In genomic region chr5:43120720-43121564, GRCh38 we compare ENCODE assay signal across 1 cellular context.
A peak's percentile ranks its signal among the peaks of the same experiment; 100 is the strongest.
TF ChIP-seq lines count a peak whose summit lies in the region.

Gene ZNF131 (plus strand): TSS chr5:43120914. CDS start chr5:43122054, 1,140 bp downstream.

TF ChIP-seq in K562, 482 proteins besides CTCF, POLR2A, EP300 and RAD21 (continued from another document and continues in another):
- TF ChIP-seq XRCC4 (IDR thresholded peaks at IDR 0.05; ENCODE audit: extremely low read depth, insufficient read depth, insufficient read length) (no peak), SRSF9 (IDR thresholded peaks at IDR 0.05; ENCODE audit: borderline replicate concordance, low read depth, low read length) (no peak), ZNF644 (tag; IDR thresholded peaks at IDR 0.05; ENCODE audit: low read depth) (peak; percentile 94), E2F6 (IDR thresholded peaks at IDR 0.05; ENCODE audit: borderline replicate concordance in 1 of 2, extremely low read depth in 1 of 2, insufficient read depth in 1 of 2, insufficient read length in 1 of 2, low read depth in 1 of 2, low read length in 1 of 2, poor library complexity in 1 of 2, severe bottlenecking in 1 of 2) (peak; percentile 98 to 99), ATF2 (CRISPR knock-in tag; IDR thresholded peaks at IDR 0.05) (peak; percentile 82), BCLAF1 (IDR thresholded peaks at IDR 0.05; ENCODE audit: borderline replicate concordance in 1 of 2, control insufficient read depth in 1 of 2, low read depth in 2 of 2, low read length in 1 of 2) (no peak), TOE1 (IDR thresholded peaks at IDR 0.05; ENCODE audit: borderline replicate concordance) (no peak), TOE1 (CRISPR knock-in tag; IDR thresholded peaks at IDR 0.05; ENCODE audit: borderline replicate concordance, low read depth) (peak; percentile 91), GTF2B (IDR thresholded peaks at IDR 0.05; ENCODE audit: extremely low read depth, insufficient read length) (no peak), ZNF699 (CRISPR knock-in tag; IDR thresholded peaks at IDR 0.05; ENCODE audit: insufficient replicate concordance) (no peak), NR3C1 (CRISPR knock-in tag; IDR thresholded peaks at IDR 0.05) (peak; percentile 98), POLR3A (IDR thresholded peaks at IDR 0.05; ENCODE audit: borderline replicate concordance, extremely low read depth, insufficient read depth, insufficient read length) (no peak), GTF3C2 (IDR thresholded peaks at IDR 0.05; ENCODE audit: borderline replicate concordance, extremely low read depth, insufficient read length) (no peak), ZNF57 (CRISPR knock-in tag; IDR thresholded peaks at IDR 0.05) (no peak), NR2C2 (CRISPR knock-in tag; IDR thresholded peaks at IDR 0.05) (peak; percentile 79), NR2C2 (tag; IDR thresholded peaks at IDR 0.05) (peak; percentile 97), MCM7 (IDR thresholded peaks at IDR 0.05) (no peak), NFRKB (IDR thresholded peaks at IDR 0.05; ENCODE audit: low read depth) (peak; percentile 79; the same call in 1 of the 2 replicates), ZNF232 (CRISPR knock-in tag; IDR thresholded peaks at IDR 0.05) (peak; percentile 64; the same call in 1 of the 2 replicates), ZNF717 (CRISPR knock-in tag; IDR thresholded peaks at IDR 0.05) (no peak), CHD7 (IDR thresholded peaks at IDR 0.05; ENCODE audit: low read depth, low read length) (no peak), CBX3 (IDR thresholded peaks at IDR 0.05; ENCODE audit: borderline replicate concordance in 1 of 2, low read length in 2 of 2) (no peak; a peak in 2 of 3 replicates), MITF (IDR thresholded peaks at IDR 0.05) (peak; percentile 77), DMBX1 (CRISPR knock-in tag; IDR thresholded peaks at IDR 0.05; ENCODE audit: borderline replicate concordance) (peak; percentile 89), HMBOX1 (IDR thresholded peaks at IDR 0.05) (no peak), PTRF (tag; IDR thresholded peaks at IDR 0.05) (no peak), RBFOX2 (IDR thresholded peaks at IDR 0.05; ENCODE audit: low read depth, low read length) (peak; percentile 93), SFPQ (IDR thresholded peaks at IDR 0.05; ENCODE audit: low read depth, low read length) (no peak)
